Comparison of ENCODE assay signal across 1 cellular context in genomic region chr1:32623775-32624174, GRCh38.
TF ChIP-seq lines count a peak whose summit lies in the region.

No MANE protein-coding gene starts in this region.

TF ChIP-seq in GM12878, 131 proteins besides CTCF, POLR2A, EP300 and RAD21 (continued from another document):
- TF ChIP-seq TCF7 (IDR thresholded peaks at IDR 0.05; ENCODE audit: borderline replicate concordance) (no peak), EGR1 (IDR thresholded peaks at IDR 0.05; ENCODE audit: borderline replicate concordance in 1 of 2, low read depth in 2 of 2, low read length in 2 of 2) (peak in 1 of 2 experiments; percentile 75; a peak in 1 of 3 replicates), RUNX3 (IDR thresholded peaks at IDR 0.05; ENCODE audit: low read length) (peak; percentile 51), RB1 (IDR thresholded peaks at IDR 0.05; ENCODE audit: borderline replicate concordance) (no peak), FOXM1 (IDR thresholded peaks at IDR 0.05; ENCODE audit: low read depth, low read length) (no peak), ZSCAN29 (IDR thresholded peaks at IDR 0.05) (no peak), RAD51 (IDR thresholded peaks at IDR 0.05) (0 out of 2 replicates have a peak, but pooled peaks have one; percentile 9), MYB (IDR thresholded peaks at IDR 0.05; ENCODE audit: borderline replicate concordance, low read depth, low read length) (no peak), NBN (IDR thresholded peaks at IDR 0.05) (0 out of 2 replicates have a peak, but pooled peaks have one; percentile 11)
